In the genomic region with DNA sequence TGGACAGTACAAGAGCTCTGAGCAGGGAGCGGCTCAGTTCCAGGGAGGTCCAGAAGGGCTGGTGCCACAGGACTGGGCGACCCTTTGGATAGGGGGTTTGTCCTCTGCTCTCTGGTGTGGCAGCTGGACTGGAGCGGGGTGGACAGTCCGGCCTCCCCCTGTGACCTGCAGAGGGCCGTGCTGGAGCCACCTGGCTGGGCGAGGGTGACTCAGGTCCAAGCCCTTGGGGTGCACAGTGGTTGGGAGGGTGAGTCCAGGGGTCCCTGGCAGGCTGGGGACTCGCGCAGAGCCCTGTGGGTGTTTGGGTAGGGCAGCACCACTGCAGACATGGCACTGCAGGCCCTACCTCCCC, we compare ENCODE assay signal across 2 cellular contexts.
TF ChIP-seq lines count a peak whose summit lies in the region.

No MANE protein-coding gene starts in this region.

TF ChIP-seq in HEK293, 187 proteins besides CTCF, POLR2A, EP300 and RAD21:
- peak; percentile 31; the same call in 1 of the 2 replicates for TF ChIP-seq GLIS1 (tag by site-specific recombination; IDR thresholded peaks at IDR 0.05)
- no peak for TF ChIP-seq ZNF16 (tag by site-specific recombination; IDR thresholded peaks at IDR 0.05; ENCODE audit: low read depth)
- peak; percentile 36; the same call in 1 of the 2 replicates for TF ChIP-seq ZIC2 (tag by site-specific recombination; IDR thresholded peaks at IDR 0.05)

TF ChIP-seq in K562, 482 proteins besides CTCF, POLR2A, EP300 and RAD21:
- TF ChIP-seq CBX1 (IDR thresholded peaks at IDR 0.05; ENCODE audit: low read depth): no peak
- TF ChIP-seq PTRF (tag; IDR thresholded peaks at IDR 0.05): no peak
- no peak for TF ChIP-seq ZNF175 (CRISPR knock-in tag; IDR thresholded peaks at IDR 0.05; ENCODE audit: low read depth)
- TF ChIP-seq, protein P1, sequence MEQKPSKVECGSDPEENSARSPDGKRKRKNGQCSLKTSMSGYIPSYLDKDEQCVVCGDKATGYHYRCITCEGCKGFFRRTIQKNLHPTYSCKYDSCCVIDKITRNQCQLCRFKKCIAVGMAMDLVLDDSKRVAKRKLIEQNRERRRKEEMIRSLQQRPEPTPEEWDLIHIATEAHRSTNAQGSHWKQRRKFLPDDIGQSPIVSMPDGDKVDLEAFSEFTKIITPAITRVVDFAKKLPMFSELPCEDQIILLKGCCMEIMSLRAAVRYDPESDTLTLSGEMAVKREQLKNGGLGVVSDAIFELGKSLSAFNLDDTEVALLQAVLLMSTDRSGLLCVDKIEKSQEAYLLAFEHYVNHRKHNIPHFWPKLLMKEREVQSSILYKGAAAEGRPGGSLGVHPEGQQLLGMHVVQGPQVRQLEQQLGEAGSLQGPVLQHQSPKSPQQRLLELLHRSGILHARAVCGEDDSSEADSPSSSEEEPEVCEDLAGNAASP (IDR thresholded peaks at IDR 0.05): no peak
- TF ChIP-seq POLR2G (IDR thresholded peaks at IDR 0.05; ENCODE audit: low read depth, low read length): peak; percentile 43; the same call in 1 of the 2 replicates
- TF ChIP-seq, protein P2, sequence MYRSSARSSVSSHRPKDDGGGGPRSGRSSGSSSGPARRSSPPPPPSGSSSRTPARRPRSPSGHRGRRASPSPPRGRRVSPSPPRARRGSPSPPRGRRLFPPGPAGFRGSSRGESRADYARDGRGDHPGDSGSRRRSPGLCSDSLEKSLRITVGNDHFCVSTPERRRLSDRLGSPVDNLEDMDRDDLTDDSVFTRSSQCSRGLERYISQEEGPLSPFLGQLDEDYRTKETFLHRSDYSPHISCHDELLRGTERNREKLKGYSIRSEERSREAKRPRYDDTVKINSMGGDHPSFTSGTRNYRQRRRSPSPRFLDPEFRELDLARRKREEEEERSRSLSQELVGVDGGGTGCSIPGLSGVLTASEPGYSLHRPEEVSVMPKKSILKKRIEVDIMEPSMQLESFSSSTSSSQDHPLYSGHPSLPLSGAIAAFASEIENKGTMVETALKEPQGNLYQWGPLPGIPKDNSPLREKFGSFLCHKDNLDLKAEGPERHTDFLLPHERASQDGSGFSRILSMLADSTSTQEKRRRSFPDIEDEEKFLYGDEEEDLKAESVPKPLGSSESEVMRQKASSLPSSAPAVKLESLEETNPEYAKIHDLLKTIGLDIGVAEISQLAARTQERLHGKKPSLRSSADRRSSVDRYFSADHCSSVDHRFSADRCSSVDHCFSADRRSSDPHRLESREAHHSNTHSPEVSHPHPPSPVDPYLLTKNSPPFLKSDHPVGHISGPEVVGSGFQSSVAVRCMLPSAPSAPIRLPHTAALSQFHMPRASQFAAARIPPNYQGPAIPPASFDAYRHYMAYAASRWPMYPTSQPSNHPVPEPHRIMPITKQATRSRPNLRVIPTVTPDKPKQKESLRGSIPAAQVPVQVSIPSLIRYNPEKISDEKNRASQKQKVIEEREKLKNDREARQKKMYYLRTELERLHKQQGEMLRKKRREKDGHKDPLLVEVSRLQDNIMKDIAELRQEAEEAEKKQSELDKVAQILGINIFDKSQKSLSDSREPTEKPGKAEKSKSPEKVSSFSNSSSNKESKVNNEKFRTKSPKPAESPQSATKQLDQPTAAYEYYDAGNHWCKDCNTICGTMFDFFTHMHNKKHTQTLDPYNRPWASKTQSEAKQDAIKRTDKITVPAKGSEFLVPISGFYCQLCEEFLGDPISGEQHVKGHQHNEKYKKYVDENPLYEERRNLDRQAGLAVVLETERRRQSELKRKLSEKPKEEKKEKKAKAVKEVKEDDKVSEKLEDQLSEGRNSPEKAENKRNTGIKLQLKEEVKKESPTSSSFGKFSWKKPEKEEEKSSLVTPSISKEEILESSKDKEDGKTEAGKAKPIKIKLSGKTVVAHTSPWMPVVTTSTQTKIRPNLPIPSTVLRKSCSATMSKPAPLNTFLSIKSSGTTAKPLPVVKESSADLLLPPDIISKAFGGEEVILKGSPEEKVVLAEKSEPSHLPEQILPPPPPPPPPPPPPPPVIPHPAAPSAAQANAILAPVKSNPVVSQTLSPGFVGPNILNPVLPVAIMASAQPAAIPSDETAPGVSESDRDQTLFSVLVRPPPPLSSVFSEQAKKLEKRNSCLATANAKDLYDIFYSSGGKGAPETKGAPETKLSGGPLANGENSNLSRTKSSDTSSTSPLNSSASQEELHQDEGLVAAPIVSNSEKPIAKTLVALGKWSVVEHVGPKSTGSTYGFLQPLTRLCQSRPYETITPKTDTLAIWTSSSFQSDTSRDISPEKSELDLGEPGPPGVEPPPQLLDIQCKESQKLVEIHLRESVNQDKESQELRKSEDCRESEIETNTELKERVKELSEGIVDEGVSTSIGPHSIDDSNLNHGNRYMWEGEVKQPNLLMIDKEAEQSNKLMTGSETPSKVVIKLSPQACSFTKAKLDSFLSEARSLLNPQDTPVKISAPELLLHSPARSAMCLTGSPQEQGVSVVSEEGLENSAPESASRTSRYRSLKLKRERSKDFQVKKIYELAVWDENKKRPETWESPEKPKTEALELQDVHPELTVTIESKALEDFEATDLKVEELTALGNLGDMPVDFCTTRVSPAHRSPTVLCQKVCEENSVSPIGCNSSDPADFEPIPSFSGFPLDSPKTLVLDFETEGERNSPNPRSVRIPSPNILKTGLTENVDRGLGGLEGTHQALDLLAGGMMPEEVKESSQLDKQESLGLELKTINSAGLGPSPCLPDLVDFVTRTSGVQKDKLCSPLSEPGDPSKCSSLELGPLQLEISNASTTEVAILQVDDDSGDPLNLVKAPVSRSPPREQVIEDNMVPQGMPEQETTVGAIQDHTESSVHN (IDR thresholded peaks at IDR 0.05; ENCODE audit: borderline replicate concordance in 1 of 2, low read depth in 1 of 2): no peak
